ENCODE assay signal across 8 cellular contexts in genomic region chr19:33796164-33797100, GRCh38. TPM values are rescaled to one million over a fixed set of nuclear protein-coding genes. Genes with fewer than 3 reads are reported as not detected.
A peak's percentile ranks its signal among the peaks of the same experiment; 100 is the strongest.
DNase-seq lines count a peak whose midpoint lies in the region; ATAC-seq and TF ChIP-seq lines count a peak whose summit lies in the region.

A gene with protein sequence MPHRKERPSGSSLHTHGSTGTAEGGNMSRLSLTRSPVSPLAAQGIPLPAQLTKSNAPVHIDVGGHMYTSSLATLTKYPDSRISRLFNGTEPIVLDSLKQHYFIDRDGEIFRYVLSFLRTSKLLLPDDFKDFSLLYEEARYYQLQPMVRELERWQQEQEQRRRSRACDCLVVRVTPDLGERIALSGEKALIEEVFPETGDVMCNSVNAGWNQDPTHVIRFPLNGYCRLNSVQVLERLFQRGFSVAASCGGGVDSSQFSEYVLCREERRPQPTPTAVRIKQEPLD (plus strand): TSS chr19:33796870. CDS start chr19:33800455, 3,585 bp downstream.

- POLR2A ChIA-PET in activated B cell treated with CpG ODN at 0.5 μM for 24 hours (lab: Charles Lee), result interaction anchor here (0.9 to 1.9 kb wide), 2 partner anchors 338 to 376 kb away, joined by 6 to 8 read pairs; partner anchors contain the start of gene LSM14A

- under 1% methylated on average over 109 of the region's 125 CpGs for WGBS in HUES64
- under 1% methylated on average over 24 of the region's 125 CpGs for WGBS in suprapubic skin

- H3K4me3 Mint-ChIP-seq in CD14-positive monocyte (peak within 1 kb of the TSS; percentile 92), activated B cell treated with CpG ODN at 0.5 μM for 24 hours (peak within 1 kb of the TSS; percentile 82)

- TF ChIP-seq POLR2A in suprapubic skin (IDR thresholded peaks at IDR 0.05), result no peak

- peaks cover 18 to 28% of the 10 kb centered on the region in 2 donors for H3K36me3 Mint-ChIP-seq in CD14-positive monocyte
- no peaks in the 10 kb centered on the region for H3K36me3 Mint-ChIP-seq in activated B cell treated with CpG ODN at 0.5 μM for 24 hours (ENCODE audit: low read depth)

- H3K9me3 ChIP-seq in HUES64 (ENCODE audit: insufficient read depth, low read depth, low read length) (no peaks in the 10 kb centered on the region), suprapubic skin (no peaks in the 10 kb centered on the region)

- in situ Hi-C loops in endometrial microvascular endothelial cells (cut with HindIII; ENCODE audit: inconsistent ontology term, low pct_unique_long_range_greater_than_20kb, low sequenced_read_pairs), result no loop called here

- peak within 1 kb of the TSS; percentile 96 for H3K9ac ChIP-seq in HUES64 (ENCODE audit: low read depth, low read length)

- H3K36me3 ChIP-seq in HUES64 (ENCODE audit: insufficient read depth, low read length) (peaks cover 19% of the 10 kb centered on the region), suprapubic skin (peaks cover 8% of the 10 kb centered on the region)

- intact Hi-C loops in CD14-positive monocyte (cut with micrococcal nuclease) (loop anchor here (2.0 to 5.0 kb wide), 2 partner anchors 24 to 201 kb away; no protein-coding TSS in a partner anchor), activated B cell treated with CpG ODN at 0.5 μM for 24 hours (cut with micrococcal nuclease) (loop anchor here (2.0 to 5.0 kb wide), 3 partner anchors 24 to 351 kb away; no protein-coding TSS in a partner anchor)

- H3K4me1 Mint-ChIP-seq in CD14-positive monocyte, result peaks cover 17% of the 10 kb centered on the region
- peaks cover 5% of the 10 kb centered on the region for H3K4me1 Mint-ChIP-seq in activated B cell treated with CpG ODN at 0.5 μM for 24 hours

- H3K4me3 ChIP-seq in HUES64 (ENCODE audit: low read length) (peak within 1 kb of the TSS; percentile 95), suprapubic skin (peak within 1 kb of the TSS; percentile 94)

- H3K27me3 ChIP-seq in HUES64 (ENCODE audit: insufficient read depth, low read length) (no peaks in the 10 kb centered on the region), suprapubic skin (peaks cover 6% of the 10 kb centered on the region)

- CTCF ChIA-PET in activated B cell treated with CpG ODN at 0.5 μM for 24 hours (lab: Charles Lee), result interaction anchor here (1.5 kb wide), 1 partner anchor 201 kb away, joined by 4 read pairs; no protein-coding TSS in a partner anchor

- peak within 1 kb of the TSS; percentile 99 for H3K27ac ChIP-seq in HUES64 (ENCODE audit: low read depth, low read length)
- H3K27ac ChIP-seq in suprapubic skin, result peak within 1 kb of the TSS; percentile 98

- ATAC-seq in activated B cell treated with CpG ODN at 0.5 μM for 24 hours (ENCODE audit: low read depth) (peak; percentile 32), HG03280 (IDR thresholded peaks at IDR 0.05; ENCODE audit: unreplicated experiment) (no peak)

- H3K4me1 ChIP-seq in HUES64 (ENCODE audit: insufficient read depth, low read length) (peaks cover 32% of the 10 kb centered on the region), suprapubic skin (peaks cover 35% of the 10 kb centered on the region)

- no peak for TF ChIP-seq CTCF in CD14-positive monocyte (IDR thresholded peaks at IDR 0.05)
- no peak for TF ChIP-seq CTCF in activated B cell treated with CpG ODN at 0.5 μM for 24 hours (IDR thresholded peaks at IDR 0.05)
- no peak for TF ChIP-seq CTCF in suprapubic skin (IDR thresholded peaks at IDR 0.05)

- TF ChIP-seq EP300 in suprapubic skin (IDR thresholded peaks at IDR 0.05), result no peak

- H3K27me3 Mint-ChIP-seq in CD14-positive monocyte (ENCODE audit: low read depth in 3 of 3) (peaks cover 5 to 11% (median 7%) of the 10 kb centered on the region in 3 donors), activated B cell treated with CpG ODN at 0.5 μM for 24 hours (peaks cover 15% of the 10 kb centered on the region)

- H3K27ac Mint-ChIP-seq in CD14-positive monocyte (peak within 1 kb of the TSS; percentile 50 to 88 (median 85)), activated B cell treated with CpG ODN at 0.5 μM for 24 hours (no peak within 1 kb of the TSS)

- H3K9me3 Mint-ChIP-seq in CD14-positive monocyte (peaks cover 0 to 2% (median 0%) of the 10 kb centered on the region in 7 donors), activated B cell treated with CpG ODN at 0.5 μM for 24 hours (no peaks in the 10 kb centered on the region)

- DNase-seq in CD14-positive monocyte (ENCODE audit: low spot score), result no peak
- DNase-seq in activated B cell treated with CpG ODN at 0.5 μM for 24 hours, result peak; percentile 36
- no peak for DNase-seq in mesenteric fat pad (ENCODE audit: low spot score)
- DNase-seq in suprapubic skin (ENCODE audit: low spot score in 2 of 2), result no peak
- no peak for DNase-seq in activated CD4-positive, CD25-positive, alpha-beta regulatory T cell treated with anti-CD3 and anti-CD28 coated beads, Interleukin-2, amount 50 U/mL, for 72 hours

RNA-seq across cellular contexts. Expression of the gene that starts here (rescaled TPM):
- 1 to 10 TPM; 1.6 to 2.1 TPM for polyA plus RNA-seq in CD14-positive monocyte
- 32.5 TPM for polyA plus RNA-seq in HUES64 (2013, experiment 1 of 2)
- 30.8 TPM for polyA plus RNA-seq in HUES64 (2013, experiment 2 of 2)
- 2.7 TPM in 2 replicates for total RNA-seq in activated B cell treated with CpG ODN at 0.5 μM for 24 hours
- total RNA-seq in endometrial microvascular endothelial cells (ENCODE audit: inconsistent ontology term), result 51.5 TPM
- 18.4 TPM for total RNA-seq in mesenteric fat pad
- 100 to 1,000 TPM; 153 to 189 (median 171) TPM for total RNA-seq in suprapubic skin
